ENCODE assay signal across 12 cellular contexts in the genomic region with DNA sequence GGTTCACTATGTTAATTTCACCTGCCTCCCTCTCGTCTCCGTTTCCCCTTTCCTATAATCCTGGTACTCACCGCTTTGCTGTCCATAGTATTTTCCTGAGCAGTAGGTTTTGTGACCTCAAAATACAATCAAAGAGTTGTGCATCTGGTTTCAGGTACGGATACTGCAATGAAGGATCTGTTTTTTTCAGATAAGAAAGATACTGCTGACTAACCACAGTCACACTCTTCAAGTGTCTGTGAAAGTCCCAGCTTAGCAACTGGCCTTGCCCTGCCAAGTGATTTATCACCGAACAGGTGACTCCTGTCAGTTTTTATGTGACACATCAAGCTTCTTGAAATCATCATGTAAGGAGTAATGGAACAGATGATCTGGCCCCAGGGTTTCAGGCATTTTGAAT.
DNase-seq lines count a peak whose midpoint lies in the region; ATAC-seq and TF ChIP-seq lines count a peak whose summit lies in the region.
"Had no signal": no experiment of that assay in that cellular context is flagged by ENCODE, and none has a peak within 500 bp of the region (broad histone marks: within the 10 kb centered on the region; RNA-seq: fewer than 3 reads in every experiment).

No MANE protein-coding gene starts in this region.

- H3K4me2 ChIP-seq in parathyroid adenoma (ENCODE audit: low read length), result peak overlapping the region; percentile 15

- peak overlapping the region; percentile 18 to 81 for H3K27ac Mint-ChIP-seq in activated naive CD4-positive, alpha-beta T cell treated with anti-CD3 and anti-CD28 coated beads, Interleukin-2, amount 50 U/mL, for 72 hours

- H3K4me3 ChIP-seq in parathyroid adenoma (ENCODE audit: low read depth, low read length), result no peak overlapping the region
- H3K4me3 ChIP-seq: lower lobe of right lung had no signal

- no peak for TF ChIP-seq CTCF in parathyroid adenoma (IDR thresholded peaks at IDR 0.05)

- H3K9ac ChIP-seq in parathyroid adenoma, result no peak overlapping the region

- no peaks in the 10 kb centered on the region for H3K9me3 Mint-ChIP-seq in activated naive CD4-positive, alpha-beta T cell treated with anti-CD3 and anti-CD28 coated beads, Interleukin-2, amount 50 U/mL, for 72 hours

- no peak overlapping the region for H3K27ac ChIP-seq in parathyroid adenoma
- H3K27ac ChIP-seq: foreskin keratinocyte, lower lobe of right lung had no signal

- H3K36me3 Mint-ChIP-seq in activated naive CD4-positive, alpha-beta T cell treated with anti-CD3 and anti-CD28 coated beads, Interleukin-2, amount 50 U/mL, for 72 hours, result peaks cover 2 to 15% of the 10 kb centered on the region in 2 donors

- H3K27me3 ChIP-seq in parathyroid adenoma (ENCODE audit: control insufficient read depth, insufficient read depth, low read length), result no peaks in the 10 kb centered on the region
- H3K27me3 ChIP-seq: foreskin keratinocyte had no signal

- peak; percentile 58 to 90 for ATAC-seq in activated CD4-positive, CD25-positive, alpha-beta regulatory T cell treated with anti-CD3 and anti-CD28 coated beads, Interleukin-2, amount 50 U/mL, for 24 hours
- ATAC-seq in activated naive CD4-positive, alpha-beta T cell treated with anti-CD3 and anti-CD28 coated beads, Interleukin-2, amount 50 U/mL, for 72 hours, result peak; percentile 84 to 96
- ATAC-seq: foreskin keratinocyte, lower lobe of right lung had no signal

- DNase-seq in activated CD4-positive, CD25-positive, alpha-beta regulatory T cell (lab: John Stamatoyannopoulos, UW), result no peak
- peak; percentile 28 for DNase-seq in M059J (ENCODE audit: low read depth)
- peak in 1 of 2 donors; percentile 14 for DNase-seq in activated naive CD4-positive, alpha-beta T cell treated with anti-CD3 and anti-CD28 coated beads, Interleukin-2, amount 50 U/mL, for 72 hours (ENCODE audit: low spot score in 2 of 2)
- no peak for DNase-seq in GF-D8 (lab: John Stamatoyannopoulos, UW)
- DNase-seq in activated gamma-delta T cell (lab: John Stamatoyannopoulos, UW), result no peak
- DNase-seq in NK-92 treated with Interleukin-12 subunit alpha and Interleukin-12 subunit beta, amount 100 ng/mL, for 24 hours (lab: John Stamatoyannopoulos, UW), result no peak
- DNase-seq: foreskin keratinocyte, lower lobe of right lung, NCI-H2029, small intestine had no signal

- H3K9me3 ChIP-seq in parathyroid adenoma (ENCODE audit: control insufficient read depth, low read length), result no peaks in the 10 kb centered on the region
- H3K9me3 ChIP-seq: lower lobe of right lung had no signal

- peaks cover 4% of the 10 kb centered on the region for H3K4me1 ChIP-seq in parathyroid adenoma

- H3K79me2 ChIP-seq in parathyroid adenoma, result peaks cover 20% of the 10 kb centered on the region

- H3K36me3 ChIP-seq in parathyroid adenoma (ENCODE audit: control insufficient read depth, insufficient read depth, low read length), result no peaks in the 10 kb centered on the region

- no peak overlapping the region for H2AFZ ChIP-seq in parathyroid adenoma
